1 cellular context compared by ENCODE assay signal in genomic region chr14:39341126-39341525, GRCh38.
TF ChIP-seq lines count a peak whose summit lies in the region.

No MANE protein-coding gene starts in this region.

TF ChIP-seq in HEK293, 187 proteins besides CTCF, POLR2A, EP300 and RAD21 (continued from another document):
- peak; percentile 56; the same call in 1 of the 2 replicates for TF ChIP-seq ZNF518A (tag by site-specific recombination; conservative IDR thresholded peaks at IDR 0.05; ENCODE audit: low read depth)
- peak; percentile 35 for TF ChIP-seq ZBTB11 (tag by site-specific recombination; conservative IDR thresholded peaks at IDR 0.05; ENCODE audit: low read depth)
- peak; percentile 55 for TF ChIP-seq ZNF140 (tag by site-specific recombination; IDR thresholded peaks at IDR 0.05)
- peak; percentile 45 for TF ChIP-seq ZNF426 (tag by site-specific recombination; IDR thresholded peaks at IDR 0.05)
- TF ChIP-seq ZNF623 (tag by site-specific recombination; IDR thresholded peaks at IDR 0.05), result peak; percentile 16; the same call in 1 of the 2 replicates
- TF ChIP-seq ZNF394 (tag by site-specific recombination; IDR thresholded peaks at IDR 0.05; ENCODE audit: borderline replicate concordance), result peak; percentile 68; the same call in 1 of the 2 replicates
